In genomic region chr22:37818397-37819099, GRCh38 we compare ENCODE assay signal across 8 cellular contexts. TPM values are rescaled to one million over a fixed set of nuclear protein-coding genes. Genes with fewer than 3 reads are reported as not detected.
DNase-seq lines count a peak whose midpoint lies in the region; ATAC-seq and TF ChIP-seq lines count a peak whose summit lies in the region.

No MANE protein-coding gene starts in this region.

- no peaks in the 10 kb centered on the region for H3K9me3 ChIP-seq in colonic mucosa

- peaks cover 16% of the 10 kb centered on the region for H3K4me1 ChIP-seq in colonic mucosa

- intact Hi-C loops in colonic mucosa (cut with DNase I), result loop anchor here (2.0 kb wide), 1 partner anchor 148 kb away; no protein-coding TSS in a partner anchor

- peak overlapping the region; percentile 38 for H3K4me3 ChIP-seq in colonic mucosa

- peak; percentile 23 for TF ChIP-seq CTCF in colonic mucosa (IDR thresholded peaks at IDR 0.05)

- no peak overlapping the region for H3K27ac ChIP-seq in colonic mucosa

- ATAC-seq in activated CD4-positive, CD25-positive, alpha-beta regulatory T cell treated with anti-CD3 and anti-CD28 coated beads, Interleukin-2, amount 50 U/mL, for 24 hours, result peak; percentile 69 to 75
- no peak for ATAC-seq in GM21619 (IDR thresholded peaks at IDR 0.05; ENCODE audit: unreplicated experiment)

- no peaks in the 10 kb centered on the region for H3K36me3 ChIP-seq in colonic mucosa

- peaks cover 15% of the 10 kb centered on the region for H3K27me3 ChIP-seq in colonic mucosa

- H3K9ac ChIP-seq in colonic mucosa (ENCODE audit: low read depth in 2 of 2, low read length in 2 of 2), result peak overlapping the region; percentile 14 to 63

- DNase-seq in NCI-H2029 (lab: John Stamatoyannopoulos, UW), result peak; percentile 34
- DNase-seq in NCI-H2029 treated with DMSO at 0.1 percent for 48 hours (lab: John Stamatoyannopoulos, UW), result no peak
- DNase-seq in colonic mucosa, result peak; percentile 71
- DNase-seq in lung microvascular endothelial cell (ENCODE audit: low read depth in 2 of 2), result peak; percentile 67 to 70
- peak in 2 of 3 experiments; percentile 35 to 36 for DNase-seq in stimulated activated CD4-positive, alpha-beta T cell treated with anti-CD3 and anti-CD28 coated beads, TNF-alpha, amount 100 ng/mL, for 4 hours (ENCODE audit: low read depth in 3 of 3)
- no peak for DNase-seq in hippocampal formation (lab: John Stamatoyannopoulos, UW)

RNA-seq across cellular contexts. Expression of gene GALR3, which starts 4.6 kb away (rescaled TPM):
- total RNA-seq in colonic mucosa (under 1 TPM in 1 of 2 donors, not detected in 1; 0.74 TPM), lung microvascular endothelial cell (not detected in 2 replicates)

RNA-seq across cellular contexts. Expression of gene GCAT, which starts 10.8 kb away (rescaled TPM):
- total RNA-seq in colonic mucosa, result 10 to 100 TPM; 13.0 to 23.5 TPM
- total RNA-seq in lung microvascular endothelial cell, result 11.9 and 19.8 TPM in 2 replicates

RNA-seq across cellular contexts. Expression of gene ANKRD54, which starts 25.6 kb away (rescaled TPM):
- 10 to 100 TPM; 27.1 to 34.2 TPM for total RNA-seq in colonic mucosa
- total RNA-seq in lung microvascular endothelial cell, result 15.9 and 18.8 TPM in 2 replicates

RNA-seq across cellular contexts. Expression of gene EIF3L, which starts 30.7 kb away (rescaled TPM):
- total RNA-seq in colonic mucosa (100 to 1,000 TPM; 358 to 451 TPM), lung microvascular endothelial cell (293 and 344 TPM in 2 replicates)

Comparison
In these comparisons a context has a peak if more than half of its experiments do, and no peak if none do; other contexts are left out.
1. DNase-seq: peak in NCI-H2029 (single experiment), colonic mucosa (single experiment), lung microvascular endothelial cell (2 of 2) and stimulated activated CD4-positive, alpha-beta T cell treated with anti-CD3 and anti-CD28 coated beads, TNF-alpha, amount 100 ng/mL, for 4 hours (2 of 3); none in NCI-H2029 treated with DMSO at 0.1 percent for 48 hours (single experiment) and hippocampal formation (0 of 2).